In genomic region chr16:48054881-48055601, GRCh38 we compare ENCODE assay signal across 9 cellular contexts.
DNase-seq lines count a peak whose midpoint lies in the region; ATAC-seq and TF ChIP-seq lines count a peak whose summit lies in the region.
"Had no signal": no experiment of that assay in that cellular context is flagged by ENCODE, and none has a peak within 500 bp of the region (broad histone marks: within the 10 kb centered on the region; RNA-seq: fewer than 3 reads in every experiment).

No MANE protein-coding gene starts in this region.

- peak; percentile 70 for ATAC-seq in HG02981 (IDR thresholded peaks at IDR 0.05; ENCODE audit: unreplicated experiment)
- ATAC-seq in psoas muscle = peak; percentile 71 to 82 (median 78)
- no peak for ATAC-seq in HG03469 (IDR thresholded peaks at IDR 0.05; ENCODE audit: unreplicated experiment)

- peak; percentile 44 for DNase-seq in 8988T
- DNase-seq in GM10248 (ENCODE audit: extremely low spot score) = peak; percentile 69
- DNase-seq in NCI-H524 treated with DMSO at 0.1 percent for 48 hours (lab: John Stamatoyannopoulos, UW) = peak; percentile 45
- peak; percentile 46 to 78 (median 63) for DNase-seq in adrenal gland
- DNase-seq in left ventricle myocardium inferior = no peak
- DNase-seq in psoas muscle = peak; percentile 16 to 59

- H3K27ac ChIP-seq in adrenal gland (no peak overlapping the region), left ventricle myocardium inferior (replicated peaks) (no peak overlapping the region), psoas muscle (no peak overlapping the region)
- H3K27ac ChIP-seq: skin epidermis had no signal

- no peak for TF ChIP-seq POLR2A in adrenal gland (IDR thresholded peaks at IDR 0.05)

- H3K9me3 ChIP-seq in adrenal gland (replicated peaks in 1 of 3) = no peaks in the 10 kb centered on the region
- no peaks in the 10 kb centered on the region for H3K9me3 ChIP-seq in left ventricle myocardium inferior (replicated peaks)
- no peaks in the 10 kb centered on the region for H3K9me3 ChIP-seq in psoas muscle

- POLR2A ChIA-PET in GM10248 (lab: Yijun Ruan, JAX) = no interaction called here

- intact Hi-C loops in adrenal gland (cut with DNase I) = loop anchor here (5.0 to 10.0 kb wide), 2 partner anchors 910 to 913 kb away; partner anchors contain the start of gene NETO2 (in 2 of the 2)
- intact Hi-C loops in left ventricle myocardium inferior (cut with micrococcal nuclease) = no loop called here
- intact Hi-C loops in psoas muscle (cut with DNase I) = loop anchor here in 1 of 2 donors (5.0 kb wide), 1 partner anchor 908 kb away; no protein-coding TSS in a partner anchor

- H3K4me3 ChIP-seq in adrenal gland (peak overlapping the region in 1 of 4 donors; percentile 36), left ventricle myocardium inferior (peak overlapping the region; percentile 37), psoas muscle (peak overlapping the region; percentile 47)
- H3K4me3 ChIP-seq: skin epidermis had no signal

- H3K36me3 ChIP-seq in adrenal gland (replicated peaks in 1 of 2) (no peaks in the 10 kb centered on the region), left ventricle myocardium inferior (no peaks in the 10 kb centered on the region), psoas muscle (ENCODE audit: insufficient read depth in 1 of 2, low read depth in 1 of 2) (no peaks in the 10 kb centered on the region)

- TF ChIP-seq CTCF in GM10248 (IDR thresholded peaks at IDR 0.05; ENCODE audit: control extremely low read depth, extremely low read depth, low read depth, missing control alignments) = peak; percentile 94
- peak; percentile 71 to 86 (median 80) for TF ChIP-seq CTCF in adrenal gland (IDR thresholded peaks at IDR 0.05)
- TF ChIP-seq CTCF in left ventricle myocardium inferior (IDR thresholded peaks at IDR 0.05; ENCODE audit: borderline replicate concordance) = peak; percentile 85
- TF ChIP-seq CTCF in psoas muscle (IDR thresholded peaks at IDR 0.05) = peak; percentile 73

- WGBS in adrenal gland, 4 donors = 27 to 37% (median 28%) methylated on average over 23 to 24 of the region's 24 CpGs
- WGBS in psoas muscle, 3 donors = 25 to 31% (median 26%) methylated on average over 24 of the region's 24 CpGs

- CTCF ChIA-PET in GM10248 (lab: Yijun Ruan, JAX) = interaction anchor here (0.6 to 4.6 kb wide), 43 partner anchors 8 to 1107 kb away, joined by 3 to 44 read pairs (median 4); partner anchors contain the start of gene NETO2

- H3K27me3 ChIP-seq in adrenal gland = no peaks in the 10 kb centered on the region
- H3K27me3 ChIP-seq in left ventricle myocardium inferior (ENCODE audit: low read depth) = peaks cover 41% of the 10 kb centered on the region
- no peaks in the 10 kb centered on the region for H3K27me3 ChIP-seq in psoas muscle (ENCODE audit: insufficient read depth in 3 of 3, low read length in 2 of 3)

- H3K4me1 ChIP-seq in adrenal gland (replicated peaks in 1 of 2) (peaks cover 7 to 9% of the 10 kb centered on the region in 2 donors), left ventricle myocardium inferior (peaks cover 8% of the 10 kb centered on the region), psoas muscle (peaks cover 9% of the 10 kb centered on the region)
